Comparison of ENCODE assay signal across 22 cellular contexts in the genomic region with DNA sequence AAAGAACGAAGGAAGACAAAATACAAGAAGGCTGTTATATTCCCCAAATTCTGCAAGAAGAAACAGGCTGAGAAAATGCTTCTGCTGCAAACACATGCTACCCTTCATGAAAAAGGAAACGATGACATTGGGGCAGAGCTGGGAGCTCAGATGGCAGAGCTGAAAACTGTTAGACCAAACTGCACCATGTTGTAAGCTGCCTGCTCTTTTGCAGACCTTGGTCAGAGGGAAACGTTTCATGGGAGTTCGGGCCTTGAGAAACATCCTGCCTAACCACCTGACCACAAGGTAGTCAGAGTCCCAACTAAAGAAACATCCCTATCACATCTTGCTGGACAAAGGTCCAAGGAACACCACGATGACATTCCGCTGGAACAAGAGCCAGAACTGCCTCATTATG.
"Had no signal": no experiment of that assay in that cellular context is flagged by ENCODE, and none has a peak within 500 bp of the region (broad histone marks: within the 10 kb centered on the region; RNA-seq: fewer than 3 reads in every experiment).

No MANE protein-coding gene starts in this region.

- H3K9me3 ChIP-seq: esophagus squamous epithelium, left ventricle myocardium inferior, right lobe of liver, tibial nerve had no signal

- ATAC-seq: activated CD8-positive, alpha-beta T cell treated with anti-CD3 and anti-CD28 coated beads for 36 hours; activated T-cell treated with anti-CD3 and anti-CD28 coated beads, Interleukin-2, amount 50 U/mL, for 4 hours; activated T-helper 17 cell treated with anti-CD3 and anti-CD28 coated beads, Interleukin-2, amount 50 U/mL, for 72 hours; natural killer cell treated with Interleukin-12 subunit alpha and Interleukin-12 subunit beta and Interleukin-15 and Interleukin-18, amount 100 ng/mL, for 72 hours; right lobe of liver had no signal

- DNase-seq: activated B cell treated with CpG ODN at 0.5 μM for 24 hours; activated CD4-positive, alpha-beta T cell treated with anti-CD3 and anti-CD28 coated beads, Interleukin-2, amount 50 U/mL, for 1 hour; activated CD8-positive, alpha-beta T cell treated with anti-CD3 and anti-CD28 coated beads for 36 hours; activated gamma-delta T cell treated with Interleukin-2 at 50 U/mL for 16 hours; activated naive CD4-positive, alpha-beta T cell treated with anti-CD3 and anti-CD28 coated beads, Interleukin-2, amount 50 U/mL, for 16 hours; activated T-cell treated with anti-CD3 and anti-CD28 coated beads, Interleukin-2, amount 50 U/mL, for 4 hours; amniotic stem cell; brain microvascular endothelial cell; caudate nucleus; cortex of kidney; endodermal cell; esophagus squamous epithelium; foreskin melanocyte; left ventricle myocardium inferior; mesendoderm; right lobe of liver; stimulated activated CD4-positive, alpha-beta T cell treated with anti-CD3 and anti-CD28 coated beads, Interleukin-2, amount 100 ng/mL, for 48 hours; stimulated activated naive CD4-positive, alpha-beta T cell treated with Interleukin-2 at 50 U/mL for 16 hours had no signal

- H3K9me3 Mint-ChIP-seq: activated CD8-positive, alpha-beta T cell treated with anti-CD3 and anti-CD28 coated beads for 36 hours; activated T-cell treated with anti-CD3 and anti-CD28 coated beads, Interleukin-2, amount 50 U/mL, for 4 hours; activated T-helper 17 cell treated with anti-CD3 and anti-CD28 coated beads, Interleukin-2, amount 50 U/mL, for 72 hours; natural killer cell treated with Interleukin-12 subunit alpha and Interleukin-12 subunit beta and Interleukin-15 and Interleukin-18, amount 100 ng/mL, for 72 hours had no signal

- H3K27ac ChIP-seq: brain microvascular endothelial cell, esophagus squamous epithelium, left ventricle myocardium inferior, right lobe of liver, tibial nerve had no signal

- H3K4me3 ChIP-seq: esophagus squamous epithelium, left ventricle myocardium inferior, lung, right lobe of liver, tibial nerve had no signal

- H3K36me3 Mint-ChIP-seq: natural killer cell treated with Interleukin-12 subunit alpha and Interleukin-12 subunit beta and Interleukin-15 and Interleukin-18, amount 100 ng/mL, for 72 hours had no signal

- H3K4me1 Mint-ChIP-seq: activated T-helper 17 cell treated with anti-CD3 and anti-CD28 coated beads, Interleukin-2, amount 50 U/mL, for 72 hours had no signal

- H3K27ac Mint-ChIP-seq: activated B cell treated with CpG ODN at 0.5 μM for 24 hours; activated CD8-positive, alpha-beta T cell treated with anti-CD3 and anti-CD28 coated beads for 36 hours; activated T-helper 17 cell treated with anti-CD3 and anti-CD28 coated beads, Interleukin-2, amount 50 U/mL, for 72 hours; endodermal cell; natural killer cell treated with Interleukin-12 subunit alpha and Interleukin-12 subunit beta and Interleukin-15 and Interleukin-18, amount 100 ng/mL, for 72 hours had no signal

- H3K27me3 ChIP-seq: brain microvascular endothelial cell, esophagus squamous epithelium, right lobe of liver, tibial nerve had no signal

- H3K36me3 ChIP-seq: brain microvascular endothelial cell, esophagus squamous epithelium, left ventricle myocardium inferior, right lobe of liver, tibial nerve had no signal

- H3K4me1 ChIP-seq: esophagus squamous epithelium, left ventricle myocardium inferior, right lobe of liver had no signal

- H3K4me3 Mint-ChIP-seq: activated B cell treated with CpG ODN at 0.5 μM for 24 hours; activated CD8-positive, alpha-beta T cell treated with anti-CD3 and anti-CD28 coated beads for 36 hours; activated T-cell treated with anti-CD3 and anti-CD28 coated beads, Interleukin-2, amount 50 U/mL, for 4 hours; activated T-helper 17 cell treated with anti-CD3 and anti-CD28 coated beads, Interleukin-2, amount 50 U/mL, for 72 hours; endodermal cell; natural killer cell treated with Interleukin-12 subunit alpha and Interleukin-12 subunit beta and Interleukin-15 and Interleukin-18, amount 100 ng/mL, for 72 hours had no signal

- H3K27me3 Mint-ChIP-seq: activated CD8-positive, alpha-beta T cell treated with anti-CD3 and anti-CD28 coated beads for 36 hours; activated T-helper 17 cell treated with anti-CD3 and anti-CD28 coated beads, Interleukin-2, amount 50 U/mL, for 72 hours; natural killer cell treated with Interleukin-12 subunit alpha and Interleukin-12 subunit beta and Interleukin-15 and Interleukin-18, amount 100 ng/mL, for 72 hours had no signal
